In genomic region chr1:46496505-46496904, GRCh38 we compare ENCODE assay signal across 30 cellular contexts. TPM values are rescaled to one million over a fixed set of nuclear protein-coding genes. Genes with fewer than 3 reads are reported as not detected.
DNase-seq lines count a peak whose midpoint lies in the region; ATAC-seq, FAIRE-seq and TF ChIP-seq lines count a peak whose summit lies in the region.
"Had no signal": no experiment of that assay in that cellular context is flagged by ENCODE, and none has a peak within 500 bp of the region (broad histone marks: within the 10 kb centered on the region; RNA-seq: fewer than 3 reads in every experiment).

No MANE protein-coding gene starts in this region.

- H3K23ac ChIP-seq in H1 (ENCODE audit: insufficient read length), result no peak overlapping the region

- no peak for TF ChIP-seq RAD21 in H1 (IDR thresholded peaks at IDR 0.05 in 1 of 2, conservative IDR thresholded peaks at IDR 0.05 in 1 of 2; ENCODE audit: low read depth in 2 of 2, low read length in 2 of 2)

- H2AFZ ChIP-seq in H1 (ENCODE audit: low read length), result no peak overlapping the region

- no peaks in the 10 kb centered on the region for H3K4me1 ChIP-seq in HEK293 (ENCODE audit: control insufficient read depth, insufficient read depth, low read length)
- no peaks in the 10 kb centered on the region for H3K4me1 ChIP-seq in RWPE2 (ENCODE audit: insufficient read depth, poor library complexity, severe bottlenecking)
- peaks cover 8 to 24% (median 21%) of the 10 kb centered on the region in 4 experiments for H3K4me1 ChIP-seq in H1 (replicated peaks in 1 of 4; ENCODE audit: control insufficient read depth in 3 of 4, insufficient read depth in 4 of 4, low read length in 3 of 4)
- H3K4me1 ChIP-seq: BE2C had no signal

- no peak overlapping the region for H4K5ac ChIP-seq in H1 (ENCODE audit: insufficient read length, low read depth, low read length)

- H3K27me3 ChIP-seq in RWPE2 (ENCODE audit: insufficient read depth, poor library complexity, severe bottlenecking) (peaks cover 20% of the 10 kb centered on the region), H1 (replicated peaks in 1 of 4; ENCODE audit: control insufficient read depth in 3 of 4, extremely low read depth in 1 of 4, insufficient read depth in 3 of 4, low read length in 3 of 4) (peaks cover 33 to 61% (median 55%) of the 10 kb centered on the region in 4 experiments)

- H3K79me2 ChIP-seq in H1 (ENCODE audit: control insufficient read depth in 1 of 2, insufficient read depth in 2 of 2, low read length in 2 of 2), result no peaks in the 10 kb centered on the region

- no peaks in the 10 kb centered on the region; the same call in 1 of the 2 replicates for H3K79me1 ChIP-seq in H1 (ENCODE audit: low read depth, low read length)

- TF ChIP-seq POLR2A in H1 (IDR thresholded peaks at IDR 0.05; ENCODE audit: control extremely low read depth in 1 of 2, low read depth in 2 of 2, low read length in 2 of 2), result no peak

- no peak overlapping the region for H3K4me2 ChIP-seq in H1 (ENCODE audit: insufficient read depth in 1 of 2, low read depth in 2 of 2, low read length in 2 of 2)
- H3K4me2 ChIP-seq: BLaER1 had no signal

- H2AK5ac ChIP-seq in H1 (ENCODE audit: low read depth, low read length), result no peak overlapping the region

- H3K56ac ChIP-seq in H1 (replicated peaks; ENCODE audit: insufficient read length, low read depth, low read length), result no peak overlapping the region

- no peak for TF ChIP-seq EP300 in H1 (IDR thresholded peaks at IDR 0.05; ENCODE audit: borderline replicate concordance in 1 of 2, low read depth in 2 of 2, low read length in 2 of 2)

- H2BK12ac ChIP-seq in H1 (ENCODE audit: low read depth, low read length), result no peak overlapping the region

- H3K14ac ChIP-seq in H1 (ENCODE audit: insufficient read length), result no peak overlapping the region

- H3K9ac ChIP-seq in H1 (replicated peaks in 1 of 4; ENCODE audit: extremely low read depth in 1 of 4, low read depth in 3 of 4, low read length in 3 of 4), result no peak overlapping the region
- H3K9ac ChIP-seq: BLaER1 had no signal

- 83% methylated on average over 6 of the region's 6 CpGs; no CpG with 5 or more reads in 1 of the 2 experiments for WGBS in H1 (ENCODE audit: extremely low coverage in 1 of 2, insufficient coverage in 1 of 2, insufficient read length in 1 of 2, insufficient replicate concordance in 2 of 2, low coverage in 1 of 2, low lambda C conversion rate in 2 of 2, missing lambda C conversion rate in 1 of 2), 2 experiments

- H3K36me3 ChIP-seq in HEK293 (ENCODE audit: control insufficient read depth in 2 of 2, insufficient read depth in 1 of 2, low read length in 2 of 2) (no peaks in the 10 kb centered on the region), RWPE2 (ENCODE audit: low read depth) (no peaks in the 10 kb centered on the region), H1 (ENCODE audit: control insufficient read depth in 2 of 4, insufficient read depth in 4 of 4, low read length in 3 of 4) (no peaks in the 10 kb centered on the region; a peak in 1 of 8 replicates)
- H3K36me3 ChIP-seq: BE2C, BLaER1 had no signal

- H3K27ac ChIP-seq in HEK293 (ENCODE audit: extremely low read depth, low read depth, low read length) (no peak overlapping the region), RWPE2 (ENCODE audit: poor library complexity, severe bottlenecking) (no peak overlapping the region), H1 (ENCODE audit: low read depth, low read length) (no peak overlapping the region)
- H3K27ac ChIP-seq: BLaER1 had no signal

- H3K23me2 ChIP-seq in H1 (ENCODE audit: low read depth, low read length), result 0 out of 2 replicates have a peak, but pooled peaks cover 3% of the 10 kb centered on the region

- peaks cover 2 to 15% of the 10 kb centered on the region in 2 experiments for H4K20me1 ChIP-seq in H1 (replicated peaks in 1 of 2; ENCODE audit: control insufficient read depth in 1 of 2, insufficient read depth in 2 of 2, low read length in 2 of 2)

- H4K8ac ChIP-seq in H1 (ENCODE audit: extremely low read depth, insufficient read depth, low read length), result no peak overlapping the region

- H3K9me3 ChIP-seq in HEK293 (ENCODE audit: control insufficient read depth, insufficient read depth, low read depth, low read length), result no peaks in the 10 kb centered on the region
- H3K9me3 ChIP-seq in RWPE2 (ENCODE audit: severe bottlenecking), result no peaks in the 10 kb centered on the region
- no peaks in the 10 kb centered on the region for H3K9me3 ChIP-seq in H1 (ENCODE audit: insufficient read depth in 2 of 2, low read depth in 1 of 2, low read length in 1 of 2)
- H3K9me3 ChIP-seq: BE2C, BLaER1 had no signal

- H2BK15ac ChIP-seq in H1 (ENCODE audit: low read length), result no peak overlapping the region

- H2BK5ac ChIP-seq in H1 (ENCODE audit: low read depth, low read length), result no peak overlapping the region

- no peak for ATAC-seq in RWPE2 (ENCODE audit: low read depth)

- TF ChIP-seq CTCF in HEK293 (tag by site-specific recombination; IDR thresholded peaks at IDR 0.05) (no peak), RWPE2 (IDR thresholded peaks at IDR 0.05; ENCODE audit: poor library complexity, severe bottlenecking) (no peak), H1 (IDR thresholded peaks at IDR 0.05; ENCODE audit: control extremely low read depth in 1 of 3, insufficient read depth in 1 of 3, low read depth in 1 of 3, low read length in 3 of 3) (no peak)

- H2BK120ac ChIP-seq in H1 (replicated peaks; ENCODE audit: low read depth, low read length), result no peak overlapping the region

- POLR2A ChIA-PET in HEK293 (lab: Yijun Ruan, JAX), result no interaction called here
- POLR2A ChIA-PET in H1 (lab: Charles Lee; ENCODE audit: partially characterized antibody), result no interaction called here

- H2BK20ac ChIP-seq in H1 (ENCODE audit: low read length), result no peak overlapping the region

- H3K18ac ChIP-seq in H1 (ENCODE audit: extremely low read depth, low read length), result no peak overlapping the region

- peak; percentile 29 for DNase-seq in RWPE2 (ENCODE audit: low spot score)
- no peak for DNase-seq in H1 (ENCODE audit: low read depth in 1 of 2, low spot score in 2 of 2)
- no peak for DNase-seq in urothelium cell line (ENCODE audit: low spot score)
- DNase-seq in activated gamma-delta T cell (lab: John Stamatoyannopoulos, UW), result no peak
- no peak for DNase-seq in activated CD4-positive, alpha-beta T cell treated with anti-CD3 and anti-CD28 coated beads, Interleukin-2, amount 50 U/mL, for 48 hours
- DNase-seq in NCI-H226, result no peak
- DNase-seq: 8988T; ACHN; BE2C; C1 segment of cervical spinal cord; CD4-positive, alpha-beta memory T cell; CD4-positive, CD25-positive, alpha-beta regulatory T cell; CD8-positive, alpha-beta memory T cell; COR-L47; DMS 273 treated with DMSO at 0.1 percent for 48 hours; DMS153; DMS53; DMS79; DND-41; EL; GDM1 had no signal

- H4K91ac ChIP-seq in H1 (replicated peaks; ENCODE audit: insufficient read length, low read length), result no peak overlapping the region

- CTCF ChIA-PET in HEK293 (lab: Yijun Ruan, JAX) (no interaction called here), H1 (lab: Charles Lee; ENCODE audit: partially characterized antibody) (interaction anchor here (1.5 to 35.6 kb wide), 4 partner anchors 9 to 51 kb away, joined by 5 to 1068 read pairs (median 158); a partner anchor contains a TSS)

- H3K4me3 ChIP-seq in HEK293 (ENCODE audit: low read depth, low read length) (no peak overlapping the region), RWPE2 (ENCODE audit: severe bottlenecking) (no peak overlapping the region), H1 (ENCODE audit: extremely low read depth in 1 of 4, insufficient read depth in 2 of 4, low read depth in 3 of 4, low read length in 4 of 4) (no peak overlapping the region)
- H3K4me3 ChIP-seq: BLaER1 had no signal

- FAIRE-seq in H1 (lab: Jason Lieb, UNC) (no peak), urothelium cell line (lab: Jason Lieb, UNC) (peak; percentile 32)
- FAIRE-seq: A204.1, GM12891 had no signal

- no peak overlapping the region for H3K4ac ChIP-seq in H1 (replicated peaks; ENCODE audit: insufficient read length, low read depth, low read length)

TF ChIP-seq in HEK293, 187 proteins besides CTCF, POLR2A, EP300 and RAD21:
- TF ChIP-seq ZNF433 (tag by site-specific recombination; IDR thresholded peaks at IDR 0.05; ENCODE audit: low read depth) (no peak), ZNF239 (tag by site-specific recombination; IDR thresholded peaks at IDR 0.05) (no peak), ZFHX2 (tag by site-specific recombination; conservative IDR thresholded peaks at IDR 0.05) (0 out of 2 replicates have a peak, but pooled peaks have one; percentile 12), ZNF416 (tag by site-specific recombination; IDR thresholded peaks at IDR 0.05) (no peak), ZIC2 (tag by site-specific recombination; IDR thresholded peaks at IDR 0.05) (no peak)

TF ChIP-seq in H1, 55 proteins besides CTCF, POLR2A, EP300 and RAD21:
- TF ChIP-seq SUZ12 (IDR thresholded peaks at IDR 0.05; ENCODE audit: low read length) (0 out of 2 replicates have a peak, but pooled peaks have one; percentile 19), SIX5 (IDR thresholded peaks at IDR 0.05; ENCODE audit: low read depth, low read length) (no peak)

RNA-seq across cellular contexts. Expression of gene DMBX1, which starts 6.9 kb away (rescaled TPM):
- 0.30 TPM in 1 of 2 replicates, not detected in the other for total RNA-seq in H1 (2021; fragmentation: NEBNext Ultra II Directional; extraction: Animal tissue kit (Norgen Biotek cat#: 25700))
- 0.23 and 0.36 TPM in 2 replicates for polyA plus RNA-seq in H1 (2011; rRNA removed)
- 0.26 TPM for polyA plus RNA-seq in H1 (2011; cell fraction: cytosol; rRNA removed)
- 0.53 TPM for polyA plus RNA-seq in H1 (2011; cell fraction: nucleus; rRNA removed)
- 0.24 to 0.30 TPM (median 0.27 TPM) in 4 replicates for polyA plus RNA-seq in H1 (2012, experiment 1 of 2)
- 0.12 TPM for polyA plus RNA-seq in H1 (2012, experiment 2 of 2)
- 0.06 TPM for polyA plus RNA-seq in H1 (2013, experiment 1 of 2)
- polyA plus RNA-seq in H1 (2013, experiment 2 of 2), result 0.09 TPM
- 0.07 and 0.41 TPM in 2 replicates for polyA minus RNA-seq in H1 (2011; rRNA and poly(A)+ RNA removed)
- polyA minus RNA-seq in H1 (2011; cell fraction: cytosol; rRNA and poly(A)+ RNA removed), result 0.51 TPM
- 0.20 TPM for polyA minus RNA-seq in H1 (2011; cell fraction: nucleus; rRNA and poly(A)+ RNA removed)
- total RNA-seq: CD4-positive, alpha-beta memory T cell; CD4-positive, CD25-positive, alpha-beta regulatory T cell; CD8-positive, alpha-beta memory T cell had no signal
- polyA plus RNA-seq: AG04450; CD14-positive monocyte; CD4-positive, alpha-beta memory T cell; CD4-positive, CD25-positive, alpha-beta regulatory T cell; CD8-positive, alpha-beta memory T cell had no signal

RNA-seq across cellular contexts. Expression of gene KNCN, which starts 54.9 kb away (rescaled TPM):
- total RNA-seq in H1 (2021; fragmentation: NEBNext Ultra II Directional; extraction: Animal tissue kit (Norgen Biotek cat#: 25700)), result not detected in 2 replicates
- polyA plus RNA-seq in H1 (2011; rRNA removed), result not detected in 2 replicates
- polyA plus RNA-seq in H1 (2011; cell fraction: cytosol; rRNA removed), result not detected
- not detected for polyA plus RNA-seq in H1 (2011; cell fraction: nucleus; rRNA removed)
- not detected in 4 replicates for polyA plus RNA-seq in H1 (2012, experiment 1 of 2)
- not detected for polyA plus RNA-seq in H1 (2012, experiment 2 of 2)
- not detected for polyA plus RNA-seq in H1 (2013, experiment 1 of 2)
- not detected for polyA plus RNA-seq in H1 (2013, experiment 2 of 2)
- polyA minus RNA-seq in H1 (2011; rRNA and poly(A)+ RNA removed), result not detected in 2 replicates
- polyA minus RNA-seq in H1 (2011; cell fraction: cytosol; rRNA and poly(A)+ RNA removed), result not detected
- polyA minus RNA-seq in H1 (2011; cell fraction: nucleus; rRNA and poly(A)+ RNA removed), result not detected
- total RNA-seq: A673; CD4-positive, alpha-beta memory T cell; CD4-positive, CD25-positive, alpha-beta regulatory T cell; CD8-positive, alpha-beta memory T cell; Daoy; G401 had no signal
- polyA plus RNA-seq: AG04450; CD14-positive monocyte; CD4-positive, alpha-beta memory T cell; CD4-positive, CD25-positive, alpha-beta regulatory T cell; CD8-positive, alpha-beta memory T cell had no signal
